ENCODE assay signal across 8 cellular contexts in genomic region chr3:122383915-122384697, GRCh38. TPM values are rescaled to one million over a fixed set of nuclear protein-coding genes. Genes with fewer than 3 reads are reported as not detected.
A peak's percentile ranks its signal among the peaks of the same experiment; 100 is the strongest.
DNase-seq lines count a peak whose midpoint lies in the region; ATAC-seq and TF ChIP-seq lines count a peak whose summit lies in the region.

TSS of gene FAM162A (plus strand) at chr3:122384182. CDS start at chr3:122384266, 84 bp downstream.

- no peaks in the 10 kb centered on the region for H4K20me1 ChIP-seq in PC-3 (ENCODE audit: low read length)

- peak; percentile 83 for TF ChIP-seq CTCF in PC-3 (conservative IDR thresholded peaks at IDR 0.05; ENCODE audit: low read depth, low read length)

- H3K4me1 ChIP-seq in PC-3 (ENCODE audit: insufficient read depth, low read length) (peaks cover 44% of the 10 kb centered on the region), muscle layer of colon (ENCODE audit: insufficient read depth, low read length) (peaks cover 18% of the 10 kb centered on the region)

- H3K36me3 ChIP-seq in PC-3 (ENCODE audit: low read depth, low read length) (peaks cover 12% of the 10 kb centered on the region; the same call in 1 of the 2 replicates), muscle layer of colon (ENCODE audit: insufficient read depth, low read length) (peaks cover 19% of the 10 kb centered on the region)

- no peaks in the 10 kb centered on the region for H3K9me2 ChIP-seq in PC-3 (replicated peaks; ENCODE audit: low read length)

- DNase-seq in DMS53 (lab: John Stamatoyannopoulos, UW) (peak; percentile 96), PC-3 (peak; percentile 98), erythroblast (lab: John Stamatoyannopoulos, UW) (peak; percentile 96 to 98)
- DNase-seq in Jurkat, Clone E6-1 (ENCODE audit: low read depth, low spot score) = peak; percentile 88
- peak; percentile 95 for DNase-seq in activated T-cell treated with anti-CD3 and anti-CD28 coated beads, Interleukin-2, amount 50 U/mL, for 1 hour
- DNase-seq in stimulated activated CD8-positive, alpha-beta memory T cell treated with anti-CD3 and anti-CD28 coated beads, Interleukin-7, amount 100 ng/mL, for 4 hours (ENCODE audit: low read depth in 2 of 2) = peak; percentile 83 to 92

- H2AFZ ChIP-seq in PC-3 (ENCODE audit: low read length) = peak within 1 kb of the TSS; percentile 89

- intact Hi-C loops in PC-3 (cut with micrococcal nuclease) = loop anchor here (1.0 kb wide), 3 partner anchors 19 to 78 kb away; partner anchors contain the start of gene WDR5B

- peak within 1 kb of the TSS; percentile 67 for H3K4me3 ChIP-seq in Jurkat, Clone E6-1 (ENCODE audit: low read length)
- peak within 1 kb of the TSS; percentile 90 for H3K4me3 ChIP-seq in PC-3 (ENCODE audit: low read length)
- peak within 1 kb of the TSS; percentile 57 to 83 for H3K4me3 ChIP-seq in muscle layer of colon (ENCODE audit: low read depth in 1 of 2, low read length in 2 of 2)

- no peaks in the 10 kb centered on the region for H3K27me3 ChIP-seq in PC-3 (ENCODE audit: low read length)
- no peaks in the 10 kb centered on the region for H3K27me3 ChIP-seq in muscle layer of colon (ENCODE audit: control insufficient read depth in 1 of 2, insufficient read depth in 2 of 2, low read length in 2 of 2)

- TF ChIP-seq POLR2A in erythroblast (IDR thresholded peaks at IDR 0.05; ENCODE audit: low read length) = peak; percentile 80

- H3K9me3 ChIP-seq in PC-3 (ENCODE audit: low read length) = no peaks in the 10 kb centered on the region
- no peaks in the 10 kb centered on the region for H3K9me3 ChIP-seq in muscle layer of colon (ENCODE audit: low read length)

- H3F3A ChIP-seq in PC-3 (ENCODE audit: low read length, unreplicated experiment) = no peaks in the 10 kb centered on the region

- TSS peak; percentile 55 for BruUV-seq in PC-3 (replicated peaks; lab: Mats Ljungman, UMichigan)

- POLR2A ChIA-PET in PC-3 (lab: Charles Lee; ENCODE audit: unreplicated experiment) = interaction anchor here (0.5 to 1.7 kb wide), 12 partner anchors 9 to 973 kb away, joined by 3 to 14 read pairs (median 4); partner anchors contain the start of gene WDR5B

- H3K27ac ChIP-seq in PC-3 (ENCODE audit: low read length) (peak within 1 kb of the TSS; percentile 40), muscle layer of colon (ENCODE audit: low read depth, low read length) (peak within 1 kb of the TSS; percentile 98)

- ATAC-seq in GM21619 (IDR thresholded peaks at IDR 0.05; ENCODE audit: unreplicated experiment) (peak; percentile 86), PC-3 (peak; percentile 90)

- H3K79me2 ChIP-seq in PC-3 (ENCODE audit: low read length) = peaks cover 90% of the 10 kb centered on the region

- H3K4me2 ChIP-seq in PC-3 (ENCODE audit: low read length) = peak within 1 kb of the TSS; percentile 87

- H3K9ac ChIP-seq in PC-3 (ENCODE audit: low read length) (peak within 1 kb of the TSS; percentile 90), muscle layer of colon (ENCODE audit: low read length) (peak within 1 kb of the TSS; percentile 79)

- CTCF ChIA-PET in PC-3 (lab: Charles Lee) = interaction anchor here (0.6 to 1.4 kb wide), 5 partner anchors 9 to 336 kb away, joined by 3 to 26 read pairs (median 9); no protein-coding TSS in a partner anchor

RNA-seq across cellular contexts. Expression of gene FAM162A, which starts in this region (rescaled TPM):
- polyA plus RNA-seq in Jurkat, Clone E6-1 (2012; ENCODE audit: insufficient read depth, insufficient read length) = 175 TPM
- total RNA-seq in PC-3 (2014; rRNA removed) = 86.4 and 126 TPM in 2 replicates

Comparison
In these comparisons a context has a peak if more than half of its experiments do, and no peak if none do; other contexts are left out.
1. Peak in every context shown above with its lines: DNase-seq, ATAC-seq, H3K4me3 ChIP-seq and H3K27ac ChIP-seq.